ENCODE assay signal across 16 cellular contexts in the genomic region with DNA sequence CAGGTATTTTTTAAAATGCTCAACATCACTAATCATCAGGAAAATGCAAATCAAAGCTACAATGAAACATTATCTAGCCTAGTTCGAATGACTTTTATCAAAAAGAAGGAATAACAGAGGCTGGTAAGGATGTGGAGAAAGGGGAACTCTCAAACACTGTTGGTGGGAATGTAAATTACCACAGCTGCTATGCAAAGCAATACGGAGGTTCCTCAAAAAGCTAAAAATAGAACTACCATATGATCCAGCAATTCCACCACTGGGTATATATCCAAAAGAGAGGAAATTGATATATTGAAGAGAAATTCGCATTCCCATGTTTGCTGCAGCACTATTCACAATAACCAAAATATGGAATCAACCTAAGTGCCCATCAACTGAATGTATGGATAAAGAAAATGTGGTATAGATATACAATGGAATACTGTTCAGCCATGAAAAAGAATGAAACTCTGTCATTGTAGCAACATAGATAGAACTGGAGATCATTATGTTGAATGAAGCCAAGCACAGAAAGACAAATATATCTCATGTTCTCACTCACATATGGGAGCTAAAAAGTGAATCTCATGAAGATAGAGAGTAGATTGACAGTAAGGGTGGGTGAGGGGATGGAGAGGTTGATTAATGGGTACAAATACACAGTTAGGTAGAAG.
"Had no signal": no experiment of that assay in that cellular context is flagged by ENCODE, and none has a peak within 500 bp of the region (broad histone marks: within the 10 kb centered on the region; RNA-seq: fewer than 3 reads in every experiment).

No MANE protein-coding gene starts in this region.

- H3K36me3 ChIP-seq: esophagus muscularis mucosa, neural progenitor cell, ovary had no signal

- H3K9ac ChIP-seq: neural progenitor cell had no signal

- H3K36me3 Mint-ChIP-seq: neural progenitor cell had no signal

- H3K27me3 Mint-ChIP-seq: activated CD4-positive, alpha-beta T cell treated with anti-CD3 and anti-CD28 coated beads for 36 hours; activated naive CD4-positive, alpha-beta T cell treated with anti-CD3 and anti-CD28 coated beads, Interleukin-2, amount 50 U/mL, for 24 hours had no signal

- DNase-seq: activated CD4-positive, alpha-beta T cell treated with anti-CD3 and anti-CD28 coated beads for 36 hours; activated CD8-positive, alpha-beta T cell treated with anti-CD3 and anti-CD28 coated beads for 36 hours; activated effector memory CD4-positive, alpha-beta T cell treated with anti-CD3 and anti-CD28 coated beads, Interleukin-2, amount 50 U/mL, for 16 hours; activated T-cell treated with anti-CD3 and anti-CD28 coated beads, Interleukin-2, amount 50 U/mL, for 48 hours; body of pancreas; caudate nucleus; naive B cell; ovary; stimulated activated naive CD8-positive, alpha-beta T cell treated with anti-CD3 and anti-CD28 coated beads, Interleukin-15, amount 100 ng/mL, for 72 hours; testis had no signal

- FAIRE-seq: colon, islet of Langerhans had no signal

- ATAC-seq: activated CD4-positive, alpha-beta T cell treated with anti-CD3 and anti-CD28 coated beads for 36 hours; activated CD8-positive, alpha-beta T cell treated with anti-CD3 and anti-CD28 coated beads for 36 hours; body of pancreas; sciatic nerve; stimulated activated naive CD8-positive, alpha-beta T cell treated with anti-CD3 and anti-CD28 coated beads, Interleukin-15, amount 100 ng/mL, for 72 hours had no signal

- H3K4me2 ChIP-seq: neural progenitor cell had no signal

- H3K4me3 Mint-ChIP-seq: activated CD4-positive, alpha-beta T cell treated with anti-CD3 and anti-CD28 coated beads for 36 hours; activated CD8-positive, alpha-beta T cell treated with anti-CD3 and anti-CD28 coated beads for 36 hours; activated naive CD4-positive, alpha-beta T cell treated with anti-CD3 and anti-CD28 coated beads, Interleukin-2, amount 50 U/mL, for 24 hours; naive B cell; neural progenitor cell; stimulated activated naive CD8-positive, alpha-beta T cell treated with anti-CD3 and anti-CD28 coated beads, Interleukin-15, amount 100 ng/mL, for 72 hours had no signal

- H2AFZ ChIP-seq: neural progenitor cell had no signal

- H3K27ac Mint-ChIP-seq: activated CD4-positive, alpha-beta T cell treated with anti-CD3 and anti-CD28 coated beads for 36 hours; activated CD8-positive, alpha-beta T cell treated with anti-CD3 and anti-CD28 coated beads for 36 hours; activated naive CD4-positive, alpha-beta T cell treated with anti-CD3 and anti-CD28 coated beads, Interleukin-2, amount 50 U/mL, for 24 hours; naive B cell; neural progenitor cell; stimulated activated naive CD8-positive, alpha-beta T cell treated with anti-CD3 and anti-CD28 coated beads, Interleukin-15, amount 100 ng/mL, for 72 hours had no signal

- H3K4me1 Mint-ChIP-seq: activated CD4-positive, alpha-beta T cell treated with anti-CD3 and anti-CD28 coated beads for 36 hours; activated naive CD4-positive, alpha-beta T cell treated with anti-CD3 and anti-CD28 coated beads, Interleukin-2, amount 50 U/mL, for 24 hours; naive B cell; neural progenitor cell; stimulated activated naive CD8-positive, alpha-beta T cell treated with anti-CD3 and anti-CD28 coated beads, Interleukin-15, amount 100 ng/mL, for 72 hours had no signal

- H3K4me3 ChIP-seq: body of pancreas, esophagus muscularis mucosa, neural progenitor cell, ovary, testis had no signal

- H3K4me1 ChIP-seq: neural progenitor cell, testis had no signal

- H3K27me3 ChIP-seq: body of pancreas, esophagus muscularis mucosa, neural progenitor cell, ovary, testis had no signal

- H3K9me3 ChIP-seq: body of pancreas, ovary, testis had no signal

- H3K27ac ChIP-seq: body of pancreas, esophagus muscularis mucosa, neural progenitor cell, ovary, testis had no signal
